Comparison of ENCODE assay signal across 13 cellular contexts in genomic region chr5:80198920-80199319, GRCh38. TPM values are rescaled to one million over a fixed set of nuclear protein-coding genes. Genes with fewer than 3 reads are reported as not detected.
A peak's percentile ranks its signal among the peaks of the same experiment; 100 is the strongest.
DNase-seq lines count a peak whose midpoint lies in the region; ATAC-seq and TF ChIP-seq lines count a peak whose summit lies in the region.
"Had no signal": no experiment of that assay in that cellular context is flagged by ENCODE, and none has a peak within 500 bp of the region (broad histone marks: within the 10 kb centered on the region; RNA-seq: fewer than 3 reads in every experiment).

No MANE protein-coding gene starts in this region.

- no peak overlapping the region for H2BK5ac ChIP-seq in H9 (ENCODE audit: insufficient read length, low read length)

- in situ Hi-C loops in HAP-1 (cut with MboI; ENCODE audit: low sequenced_read_pairs): no loop called here

- no peak overlapping the region for H3K4ac ChIP-seq in H9 (ENCODE audit: low read depth, low read length)

- H2BK12ac ChIP-seq in H9 (ENCODE audit: insufficient read length, low read depth, low read length): no peak overlapping the region

- no peaks in the 10 kb centered on the region for H3K9me3 Mint-ChIP-seq in T-helper 1 cell treated with Interleukin-12 subunit alpha and Interleukin-12 subunit beta and Interleukin-4 antibody, amounts not matched to agents 30 μg/mL and 1 μg/mL, for 36 hours
- no peaks in the 10 kb centered on the region for H3K9me3 Mint-ChIP-seq in H9
- no peaks in the 10 kb centered on the region for H3K9me3 Mint-ChIP-seq in dendritic cell treated with granulocyte-macrophage colony-stimulating factor and Interleukin-4, amounts not matched to agents 40 ng/mL and 50 ng/mL, for 4 days

- TF ChIP-seq EP300 in sigmoid colon (IDR thresholded peaks at IDR 0.05): no peak

- H2BK120ac ChIP-seq in H9 (ENCODE audit: low read depth, low read length, poor library complexity, severe bottlenecking): no peak overlapping the region

- no peak overlapping the region for H3K18ac ChIP-seq in H9 (ENCODE audit: insufficient read length, low read depth, low read length)

- H3T11ph ChIP-seq in H9 (ENCODE audit: low read length): no peak overlapping the region

- no peak overlapping the region for H2BK20ac ChIP-seq in H9 (ENCODE audit: low read depth, low read length, poor library complexity, severe bottlenecking)

- peaks cover 12% of the 10 kb centered on the region; the same call in 1 of the 2 replicates for H3K79me2 ChIP-seq in H9 (ENCODE audit: insufficient read depth, low read length)

- H4K5ac ChIP-seq in H9 (ENCODE audit: insufficient read length, low read depth, low read length): no peak overlapping the region

- TF ChIP-seq CTCF in H9 (conservative IDR thresholded peaks at IDR 0.05): no peak
- no peak for TF ChIP-seq CTCF in sigmoid colon (IDR thresholded peaks at IDR 0.05)

- H3K27ac ChIP-seq in H9 (ENCODE audit: insufficient read length, low read depth, low read length) (no peak overlapping the region), sigmoid colon (peak overlapping the region in 3 of 4 donors; percentile 2 to 43 (median 42))
- H3K27ac ChIP-seq: 22Rv1 had no signal

- no peak overlapping the region for H2AK5ac ChIP-seq in H9 (ENCODE audit: insufficient read length, low read length)

- no peak overlapping the region for H3K9ac ChIP-seq in H9 (ENCODE audit: extremely low read depth, insufficient read length, low read length)
- H3K9ac ChIP-seq: SK-N-SH had no signal

- DNase-seq in T-helper 1 cell (no peak), H9 (no peak), sigmoid colon (no peak), MV-4-11 (lab: John Stamatoyannopoulos, UW) (no peak), HAP-1 (ENCODE audit: low spot score in 2 of 2) (no peak)
- DNase-seq: activated CD4-positive, CD25-positive, alpha-beta regulatory T cell treated with anti-CD3 and anti-CD28 coated beads, Interleukin-2, amount 50 U/mL, for 72 hours; COR-L47; SK-N-SH had no signal

- no peak overlapping the region for H3K56ac ChIP-seq in H9 (ENCODE audit: insufficient read length, low read depth, low read length)

- H3K27ac Mint-ChIP-seq in T-helper 1 cell treated with Interleukin-12 subunit alpha and Interleukin-12 subunit beta and Interleukin-4 antibody, amounts not matched to agents 30 μg/mL and 1 μg/mL, for 36 hours: peak overlapping the region; percentile 22
- peak overlapping the region; percentile 12 to 88 (median 21); a peak in 6 of 7 replicates for H3K27ac Mint-ChIP-seq in H9
- H3K27ac Mint-ChIP-seq in dendritic cell treated with granulocyte-macrophage colony-stimulating factor and Interleukin-4, amounts not matched to agents 40 ng/mL and 50 ng/mL, for 4 days: peak overlapping the region; percentile 21

- ATAC-seq in GM19351 (IDR thresholded peaks at IDR 0.05; ENCODE audit: unreplicated experiment): no peak
- ATAC-seq: HCT116 had no signal

- no peaks in the 10 kb centered on the region for H3K23me2 ChIP-seq in H9 (ENCODE audit: insufficient read length, low read depth, low read length, poor library complexity, severe bottlenecking)

- no CpG with 5 or more reads among the region's 3 CpGs for WGBS in H9 (ENCODE audit: extremely low coverage, insufficient read length, low lambda C conversion rate)
- WGBS in sigmoid colon, 2 donors: 82 to 90% methylated on average over 3 of the region's 3 CpGs

- H4K8ac ChIP-seq in H9 (replicated peaks; ENCODE audit: insufficient read length, low read depth, low read length): no peak overlapping the region

- H3K4me1 ChIP-seq in H9 (ENCODE audit: insufficient read depth, low read length): peaks cover 8% of the 10 kb centered on the region; the same call in 1 of the 2 replicates
- peaks cover 0 to 24% (median 21%) of the 10 kb centered on the region in 4 donors for H3K4me1 ChIP-seq in sigmoid colon
- peaks cover 4% of the 10 kb centered on the region for H3K4me1 ChIP-seq in HAP-1

- peaks cover 27% of the 10 kb centered on the region for H3K4me1 Mint-ChIP-seq in T-helper 1 cell treated with Interleukin-12 subunit alpha and Interleukin-12 subunit beta and Interleukin-4 antibody, amounts not matched to agents 30 μg/mL and 1 μg/mL, for 36 hours (ENCODE audit: low read depth)
- peaks cover 17 to 30% of the 10 kb centered on the region in 2 experiments for H3K4me1 Mint-ChIP-seq in H9
- peaks cover 18% of the 10 kb centered on the region for H3K4me1 Mint-ChIP-seq in dendritic cell treated with granulocyte-macrophage colony-stimulating factor and Interleukin-4, amounts not matched to agents 40 ng/mL and 50 ng/mL, for 4 days (ENCODE audit: low read depth)

- no peak overlapping the region for H4K91ac ChIP-seq in H9 (ENCODE audit: insufficient read length, low read depth, low read length)

- no peak overlapping the region for H3K14ac ChIP-seq in H9 (ENCODE audit: insufficient read depth, low read length)

- H3K9me3 ChIP-seq in H9 (ENCODE audit: control insufficient read depth, low read depth, low read length): no peaks in the 10 kb centered on the region
- no peaks in the 10 kb centered on the region for H3K9me3 ChIP-seq in sigmoid colon
- no peaks in the 10 kb centered on the region for H3K9me3 ChIP-seq in HAP-1
- H3K9me3 ChIP-seq: SK-N-SH had no signal

- peaks cover 40% of the 10 kb centered on the region for H3K36me3 Mint-ChIP-seq in T-helper 1 cell treated with Interleukin-12 subunit alpha and Interleukin-12 subunit beta and Interleukin-4 antibody, amounts not matched to agents 30 μg/mL and 1 μg/mL, for 36 hours (ENCODE audit: low read depth)
- peaks cover 23 to 44% (median 30%) of the 10 kb centered on the region in 3 experiments; a peak in 6 of 7 replicates for H3K36me3 Mint-ChIP-seq in H9 (ENCODE audit: insufficient read depth in 1 of 3, low read depth in 3 of 3)
- peaks cover 82% of the 10 kb centered on the region for H3K36me3 Mint-ChIP-seq in dendritic cell treated with granulocyte-macrophage colony-stimulating factor and Interleukin-4, amounts not matched to agents 40 ng/mL and 50 ng/mL, for 4 days (ENCODE audit: low read depth)

- no peaks in the 10 kb centered on the region for H3K27me3 Mint-ChIP-seq in T-helper 1 cell treated with Interleukin-12 subunit alpha and Interleukin-12 subunit beta and Interleukin-4 antibody, amounts not matched to agents 30 μg/mL and 1 μg/mL, for 36 hours (ENCODE audit: low read depth)
- no peaks in the 10 kb centered on the region for H3K27me3 Mint-ChIP-seq in H9 (ENCODE audit: low read depth)
- H3K27me3 Mint-ChIP-seq in dendritic cell treated with granulocyte-macrophage colony-stimulating factor and Interleukin-4, amounts not matched to agents 40 ng/mL and 50 ng/mL, for 4 days: no peaks in the 10 kb centered on the region

- no peaks in the 10 kb centered on the region for H4K20me1 ChIP-seq in H9 (ENCODE audit: control insufficient read depth, insufficient read depth, insufficient read length)

- H3K36me3 ChIP-seq in sigmoid colon (peaks cover 0 to 21% (median 0%) of the 10 kb centered on the region in 4 donors), HAP-1 (replicated peaks) (no peaks in the 10 kb centered on the region)

- H3K4me2 ChIP-seq in H9 (ENCODE audit: insufficient read depth, insufficient read length, low read length): no peak overlapping the region
- H3K4me2 ChIP-seq: SK-N-SH had no signal

- H3K27me3 ChIP-seq in H9 (ENCODE audit: insufficient read depth, low read length) (no peaks in the 10 kb centered on the region), sigmoid colon (no peaks in the 10 kb centered on the region), HAP-1 (ENCODE audit: low read depth) (no peaks in the 10 kb centered on the region)

- H2BK15ac ChIP-seq in H9 (ENCODE audit: low read depth, low read length): no peak overlapping the region

- peaks cover 3% of the 10 kb centered on the region for H3K79me1 ChIP-seq in H9 (ENCODE audit: insufficient read depth, low read depth, low read length, poor library complexity, severe bottlenecking)

- H3K23ac ChIP-seq in H9 (ENCODE audit: insufficient read length, low read depth, low read length): no peak overlapping the region

- TF ChIP-seq POLR2A in sigmoid colon (IDR thresholded peaks at IDR 0.05): no peak

- intact Hi-C loops in dendritic cell treated with granulocyte-macrophage colony-stimulating factor and Interleukin-4, amounts not matched to agents 40 ng/mL and 50 ng/mL, for 4 days (cut with micrococcal nuclease): no loop called here
- intact Hi-C loops in sigmoid colon (cut with DNase I): no loop called here

- no peak overlapping the region for H3K4me3 ChIP-seq in sigmoid colon
- H3K4me3 ChIP-seq in HAP-1: no peak overlapping the region

- no peak overlapping the region for H2AFZ ChIP-seq in H9 (ENCODE audit: low read length)

- H3K4me3 Mint-ChIP-seq in T-helper 1 cell treated with Interleukin-12 subunit alpha and Interleukin-12 subunit beta and Interleukin-4 antibody, amounts not matched to agents 30 μg/mL and 1 μg/mL, for 36 hours: no peak overlapping the region
- H3K4me3 Mint-ChIP-seq in H9: no peak overlapping the region
- no peak overlapping the region for H3K4me3 Mint-ChIP-seq in dendritic cell treated with granulocyte-macrophage colony-stimulating factor and Interleukin-4, amounts not matched to agents 40 ng/mL and 50 ng/mL, for 4 days

RNA-seq across cellular contexts. Expression of gene SERINC5, which starts 56.9 kb away (rescaled TPM):
- 52.3 and 54.7 TPM in 2 replicates for total RNA-seq in H9 (2021)
- total RNA-seq in sigmoid colon: 10 to 100 TPM in 2 of 4 donors, 1 to 10 TPM in 2; 6.6 to 11.9 (median 9.9) TPM
- polyA plus RNA-seq in sigmoid colon: 10 to 100 TPM in 1 of 3 donors, 1 to 10 TPM in 2; 3.6 to 25.9 (median 5.1) TPM
